In genomic region chr5:34503379-34504346, GRCh38 we compare ENCODE assay signal across 14 cellular contexts.
DNase-seq lines count a peak whose midpoint lies in the region; ATAC-seq, FAIRE-seq and TF ChIP-seq lines count a peak whose summit lies in the region.
"Had no signal": no experiment of that assay in that cellular context is flagged by ENCODE, and none has a peak within 500 bp of the region (broad histone marks: within the 10 kb centered on the region; RNA-seq: fewer than 3 reads in every experiment).

No MANE protein-coding gene starts in this region.

- H3K36me3 ChIP-seq in gastroesophageal sphincter, result no peaks in the 10 kb centered on the region
- no peaks in the 10 kb centered on the region for H3K36me3 ChIP-seq in neural progenitor cell
- no peaks in the 10 kb centered on the region for H3K36me3 ChIP-seq in urinary bladder (ENCODE audit: insufficient read depth)
- H3K36me3 ChIP-seq: lower lobe of right lung, spleen had no signal

- H3F3A ChIP-seq in neural progenitor cell (ENCODE audit: low read depth), result no peaks in the 10 kb centered on the region

- no peak for TF ChIP-seq EP300 in gastroesophageal sphincter (IDR thresholded peaks at IDR 0.05)

- peak overlapping the region; percentile 89 for H2AFZ ChIP-seq in neural progenitor cell (replicated peaks)

- WGBS in gastroesophageal sphincter (ENCODE audit: low coverage in 1 of 2), 2 donors, result 11 to 24% methylated on average over 5 to 7 of the region's 7 CpGs
- WGBS in urinary bladder, result 41% methylated on average over 7 of the region's 7 CpGs

- ATAC-seq in gastroesophageal sphincter (no peak), GM18861 (IDR thresholded peaks at IDR 0.05; ENCODE audit: unreplicated experiment) (no peak)
- ATAC-seq: lower lobe of right lung, Panc1 had no signal

- no peaks in the 10 kb centered on the region for H3K36me3 Mint-ChIP-seq in neural progenitor cell

- H3K79me2 ChIP-seq in neural progenitor cell (ENCODE audit: low read depth), result no peaks in the 10 kb centered on the region

- H3K4me3 ChIP-seq in gastroesophageal sphincter, result no peak overlapping the region
- no peak overlapping the region for H3K4me3 ChIP-seq in neural progenitor cell
- no peak overlapping the region for H3K4me3 ChIP-seq in urinary bladder (ENCODE audit: low read depth, low read length)
- H3K4me3 ChIP-seq: lower lobe of right lung, spleen had no signal

- H3K4me3 Mint-ChIP-seq in neural progenitor cell, result no peak overlapping the region

- H3K27me3 Mint-ChIP-seq in neural progenitor cell (ENCODE audit: insufficient read depth, low read depth), result peaks cover 2% of the 10 kb centered on the region

- H3K4me1 ChIP-seq in gastroesophageal sphincter (peaks cover 4 to 62% (median 35%) of the 10 kb centered on the region in 3 donors), neural progenitor cell (peaks cover 16% of the 10 kb centered on the region), urinary bladder (ENCODE audit: insufficient read depth) (no peaks in the 10 kb centered on the region)

- peaks cover 17% of the 10 kb centered on the region for H3K4me1 Mint-ChIP-seq in neural progenitor cell

- FAIRE-seq in GM12892 (lab: Jason Lieb, UNC), result no peak
- FAIRE-seq: GM19239 had no signal

- H3K9me3 ChIP-seq in gastroesophageal sphincter (no peaks in the 10 kb centered on the region), neural progenitor cell (ENCODE audit: low read depth) (no peaks in the 10 kb centered on the region)
- H3K9me3 ChIP-seq: lower lobe of right lung, spleen had no signal

- no peak overlapping the region for H3K9ac ChIP-seq in neural progenitor cell

- TF ChIP-seq CTCF in gastroesophageal sphincter (IDR thresholded peaks at IDR 0.05) (no peak), neural progenitor cell (IDR thresholded peaks at IDR 0.05) (no peak)

- DNase-seq in neural progenitor cell (ENCODE audit: low spot score) (no peak), GM12892 (ENCODE audit: insufficient read length) (no peak), NCI-H2227 treated with DMSO at 0.1 percent for 48 hours (lab: John Stamatoyannopoulos, UW) (no peak)
- DNase-seq: activated CD8-positive, alpha-beta memory T cell treated with anti-CD3 and anti-CD28 coated beads, Interleukin-2, amount 50 U/mL, for 4 hours; KG1; lower lobe of right lung; NCI-H2081 treated with DMSO at 0.1 percent for 48 hours; spleen had no signal

- no peak overlapping the region for H3K27ac Mint-ChIP-seq in neural progenitor cell

- H3K27me3 ChIP-seq in gastroesophageal sphincter (no peaks in the 10 kb centered on the region), neural progenitor cell (no peaks in the 10 kb centered on the region)
- H3K27me3 ChIP-seq: spleen had no signal

- H3K9me3 Mint-ChIP-seq in neural progenitor cell, result no peaks in the 10 kb centered on the region

- H4K20me1 ChIP-seq in neural progenitor cell (ENCODE audit: low read depth), result no peaks in the 10 kb centered on the region

- H3K27ac ChIP-seq in angular gyrus (ENCODE audit: low read depth, low read length), result peak overlapping the region; percentile 90
- H3K27ac ChIP-seq in gastroesophageal sphincter, result peak overlapping the region; percentile 83 to 89 (median 86)
- no peak overlapping the region for H3K27ac ChIP-seq in neural progenitor cell
- H3K27ac ChIP-seq in urinary bladder (ENCODE audit: low read depth), result peak overlapping the region; percentile 40
- H3K27ac ChIP-seq: lower lobe of right lung had no signal

- TF ChIP-seq POLR2A in gastroesophageal sphincter (IDR thresholded peaks at IDR 0.05), result no peak
- no peak for TF ChIP-seq POLR2A in GM12892 (IDR thresholded peaks at IDR 0.05; ENCODE audit: low read depth, low read length)

- no peak overlapping the region for H3K4me2 ChIP-seq in neural progenitor cell
